In the genomic region with DNA sequence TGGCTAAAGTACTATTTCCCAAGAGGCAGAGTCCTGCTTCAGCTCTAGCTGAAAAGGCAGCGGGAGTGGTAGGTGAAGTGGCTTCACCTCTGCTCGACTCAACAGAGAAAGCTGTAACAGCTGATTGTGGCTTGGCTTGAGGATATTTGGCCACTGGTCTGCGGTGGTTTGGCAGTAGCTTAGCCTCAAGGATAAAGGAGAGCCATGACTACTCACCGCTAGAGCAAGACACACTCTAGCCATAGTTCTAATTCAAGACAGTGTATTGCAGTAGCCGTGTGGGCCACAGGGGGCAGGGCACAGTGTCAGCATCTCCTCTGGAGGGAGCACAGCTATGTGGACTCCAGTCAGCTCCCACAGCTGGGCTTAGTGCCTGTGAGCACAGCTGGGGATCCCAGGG, we compare ENCODE assay signal across 12 cellular contexts. TPM values are rescaled to one million over a fixed set of nuclear protein-coding genes. Genes with fewer than 3 reads are reported as not detected.
A peak's percentile ranks its signal among the peaks of the same experiment; 100 is the strongest.
DNase-seq lines count a peak whose midpoint lies in the region; ATAC-seq, FAIRE-seq and TF ChIP-seq lines count a peak whose summit lies in the region.
"Had no signal": no experiment of that assay in that cellular context is flagged by ENCODE, and none has a peak within 500 bp of the region (broad histone marks: within the 10 kb centered on the region; RNA-seq: fewer than 3 reads in every experiment).

No MANE protein-coding gene starts in this region.

- H3K9me2 ChIP-seq in Karpas-422 (replicated peaks; ENCODE audit: insufficient read depth, low read length) = no peaks in the 10 kb centered on the region; the same call in 1 of the 2 replicates

- no peaks in the 10 kb centered on the region for H3K9me3 ChIP-seq in Karpas-422 (ENCODE audit: low read length)
- peaks cover 10 to 12% of the 10 kb centered on the region in 2 donors for H3K9me3 ChIP-seq in lung (ENCODE audit: control insufficient read depth in 2 of 2, insufficient read depth in 1 of 2, low read length in 1 of 2)

- no peak overlapping the region for H3K4me3 ChIP-seq in GM12865 (ENCODE audit: low read depth, low read length)
- no peak overlapping the region for H3K4me3 ChIP-seq in Karpas-422 (ENCODE audit: low read length)
- no peak overlapping the region for H3K4me3 ChIP-seq in lung
- H3K4me3 ChIP-seq: adrenal gland, spleen had no signal

- peak; percentile 58 for ATAC-seq in lung (ENCODE audit: insufficient read depth, low FRiP score)
- ATAC-seq in HG03571 (IDR thresholded peaks at IDR 0.05; ENCODE audit: unreplicated experiment) = no peak

- no peaks in the 10 kb centered on the region for H4K20me1 ChIP-seq in Karpas-422 (ENCODE audit: insufficient read depth, low read depth, low read length)

- FAIRE-seq in GM19239 (lab: Jason Lieb, UNC) = no peak
- FAIRE-seq: endometrium had no signal

- H3K79me2 ChIP-seq in Karpas-422 (ENCODE audit: low read length) = no peaks in the 10 kb centered on the region

- H3K27ac ChIP-seq in Karpas-422 (ENCODE audit: low read length) (no peak overlapping the region), lung (ENCODE audit: low read depth in 1 of 2, low read length in 1 of 2) (no peak overlapping the region)
- H3K27ac ChIP-seq: adrenal gland, spleen had no signal

- H3K4me1 ChIP-seq in Karpas-422 (ENCODE audit: low read length) (no peaks in the 10 kb centered on the region), lung (ENCODE audit: control insufficient read depth in 2 of 2, insufficient read depth in 2 of 2, low read length in 2 of 2) (no peaks in the 10 kb centered on the region)
- H3K4me1 ChIP-seq: adrenal gland, spleen had no signal

- H3K4me2 ChIP-seq in Karpas-422 (ENCODE audit: low read depth, low read length, poor library complexity, severe bottlenecking) = no peak overlapping the region

- 76 to 87% methylated on average over 5 of the region's 5 CpGs for WGBS in lung, 2 donors

- TF ChIP-seq CTCF in GM12865 (IDR thresholded peaks at IDR 0.05; ENCODE audit: insufficient read depth, low read depth, low read length, missing control alignments) (peak; percentile 20), lung (IDR thresholded peaks at IDR 0.05; ENCODE audit: control extremely low read depth, extremely low read depth) (no peak)

- H3K27me3 ChIP-seq in Karpas-422 (ENCODE audit: low read length) (peaks cover 3% of the 10 kb centered on the region; the same call in 1 of the 2 replicates), lung (ENCODE audit: control insufficient read depth, insufficient read depth) (no peaks in the 10 kb centered on the region)
- H3K27me3 ChIP-seq: adrenal gland, spleen had no signal

- H3K36me3 ChIP-seq in Karpas-422 (ENCODE audit: insufficient read depth, low read length) (no peaks in the 10 kb centered on the region), lung (ENCODE audit: control insufficient read depth in 2 of 2, insufficient read depth in 2 of 2, low read length in 2 of 2) (no peaks in the 10 kb centered on the region)
- H3K36me3 ChIP-seq: adrenal gland, spleen had no signal

- DNase-seq in GM12865 (ENCODE audit: low read depth) = peak; percentile 3
- DNase-seq in Karpas-422 = peak; percentile 72
- peak; percentile 15 for DNase-seq in brain pericyte (ENCODE audit: low read depth, low spot score)
- DNase-seq in lung (ENCODE audit: low spot score) = peak; percentile 29
- DNase-seq in GM19239 (ENCODE audit: insufficient read length, low spot score) = no peak
- DNase-seq in NCI-H2081 (lab: John Stamatoyannopoulos, UW) = no peak
- DNase-seq: activated CD8-positive, alpha-beta memory T cell treated with anti-CD3 and anti-CD28 coated beads for 24 hours; adrenal gland; DMS153; spleen had no signal

- H2AFZ ChIP-seq in Karpas-422 (ENCODE audit: low read length) = no peak overlapping the region

- no peak overlapping the region for H3K9ac ChIP-seq in Karpas-422 (ENCODE audit: low read length)

RNA-seq across cellular contexts. Expression of gene TPRG1, which starts 23.5 kb away (rescaled TPM):
- 2.5 TPM in 1 of 2 replicates, not detected in the other for total RNA-seq in Karpas-422 (2014; rRNA removed; shearing (Covaris generic); ENCODE audit: low replicate concordance)
- 10 to 100 TPM; 10.5 to 13.8 TPM for total RNA-seq in lung
- 1 to 10 TPM; 3.7 to 8.3 TPM for polyA plus RNA-seq in lung

Comparison
In these comparisons a context has a peak if more than half of its experiments do, and no peak if none do; other contexts are left out.
1. DNase-seq: peak in GM12865 (single experiment), Karpas-422 (single experiment), brain pericyte (single experiment) and lung (single experiment); none in GM19239 (single experiment) and NCI-H2081 (0 of 2).